25 cellular contexts compared by ENCODE assay signal in the genomic region with DNA sequence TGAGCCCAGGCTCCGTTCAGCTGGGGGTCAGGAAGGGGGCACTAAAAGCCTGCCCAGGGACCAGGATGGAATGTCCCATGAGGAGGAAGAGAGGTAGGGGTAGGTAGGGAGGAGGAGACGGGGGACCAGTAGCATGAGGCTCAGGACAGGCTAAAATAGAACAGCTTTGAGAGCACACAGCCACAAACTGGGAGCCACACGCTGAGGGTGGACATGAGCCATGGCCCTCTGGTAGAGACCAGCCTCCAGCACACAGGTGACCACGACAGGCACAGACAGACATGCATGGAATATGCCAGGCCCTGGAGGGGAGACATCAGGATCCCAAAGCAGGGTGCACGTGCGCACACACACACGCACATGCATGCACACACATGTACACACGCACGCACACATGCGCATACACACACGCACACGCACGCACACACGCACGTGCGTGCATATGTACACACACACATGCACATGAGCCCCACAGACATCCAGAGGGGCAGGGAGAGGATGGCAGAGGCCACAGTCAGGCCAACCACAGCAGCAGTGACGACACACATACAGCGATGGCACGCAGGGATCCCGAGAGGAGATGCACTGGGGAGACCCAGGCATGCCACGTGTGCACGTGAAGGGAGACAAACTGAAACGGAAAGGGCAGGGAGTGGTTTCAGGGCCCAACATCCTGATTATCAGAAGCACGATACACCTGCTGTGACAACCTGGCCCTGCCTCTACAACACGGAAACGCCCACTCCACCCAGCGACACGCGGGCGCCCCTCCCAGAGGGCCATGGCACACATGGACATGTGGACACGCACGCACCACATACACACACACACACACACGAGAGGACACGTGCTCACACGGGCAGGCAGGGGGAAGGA. TPM values are rescaled to one million over a fixed set of nuclear protein-coding genes. Genes with fewer than 3 reads are reported as not detected.
A peak's percentile ranks its signal among the peaks of the same experiment; 100 is the strongest.
DNase-seq lines count a peak whose midpoint lies in the region; ATAC-seq and TF ChIP-seq lines count a peak whose summit lies in the region.
"Had no signal": no experiment of that assay in that cellular context is flagged by ENCODE, and none has a peak within 500 bp of the region (broad histone marks: within the 10 kb centered on the region; RNA-seq: fewer than 3 reads in every experiment).

No MANE protein-coding gene starts in this region.

- H3K36me3 ChIP-seq in heart left ventricle: no peaks in the 10 kb centered on the region
- no peaks in the 10 kb centered on the region for H3K36me3 ChIP-seq in transverse colon
- H3K36me3 ChIP-seq: ovary had no signal

- H3K27ac ChIP-seq in heart left ventricle (peak overlapping the region in 9 of 12 donors; percentile 34 to 84 (median 71)), right cardiac atrium (ENCODE audit: low read length) (peak overlapping the region; percentile 81), transverse colon (peak overlapping the region in 2 of 4 donors; percentile 60 to 73)
- H3K27ac ChIP-seq: coronary artery, ovary, testis had no signal

- CTCF ChIA-PET in activated CD4-positive, alpha-beta memory T cell treated with anti-CD3 and anti-CD28 coated beads, Interleukin-2, amount 10 ng/mL, durations not matched to agents 7 days and 5 days (lab: Charles Lee): no interaction called here

- H3K4me1 ChIP-seq in heart left ventricle: peaks cover 0 to 55% (median 17%) of the 10 kb centered on the region in 12 donors
- peaks cover 2% of the 10 kb centered on the region for H3K4me1 ChIP-seq in right cardiac atrium (ENCODE audit: control insufficient read depth, insufficient read depth, low read length)
- H3K4me1 ChIP-seq in transverse colon: peaks cover 0 to 30% (median 22%) of the 10 kb centered on the region in 4 donors

- no peak overlapping the region for H3K4me3 ChIP-seq in heart left ventricle
- no peak overlapping the region for H3K4me3 ChIP-seq in right cardiac atrium (ENCODE audit: low read length)
- no peak overlapping the region for H3K4me3 ChIP-seq in transverse colon
- H3K4me3 ChIP-seq: body of pancreas, coronary artery, lung, ovary, testis had no signal

- no peak overlapping the region for H3K27ac Mint-ChIP-seq in activated CD4-positive, alpha-beta memory T cell treated with anti-CD3 and anti-CD28 coated beads, Interleukin-2, amount 10 ng/mL, durations not matched to agents 7 days and 5 days
- H3K27ac Mint-ChIP-seq: activated naive CD8-positive, alpha-beta T cell treated with anti-CD3 and anti-CD28 coated beads, Interleukin-2, amount 10 ng/mL, durations not matched to agents 7 days and 5 days; activated T-helper 17 cell treated with anti-CD3 and anti-CD28 coated beads, Interleukin-2, amount 50 U/mL, for 72 hours; CD4-positive, CD25-positive, alpha-beta regulatory T cell; immature natural killer cell; stimulated activated effector memory CD8-positive, alpha-beta T cell treated with anti-CD3 and anti-CD28 coated beads, Interleukin-12 subunit alpha, Interleukin-12 subunit beta, amount 100 ng/mL, for 72 hours had no signal

- no peaks in the 10 kb centered on the region for H3K36me3 Mint-ChIP-seq in activated CD4-positive, alpha-beta memory T cell treated with anti-CD3 and anti-CD28 coated beads, Interleukin-2, amount 10 ng/mL, durations not matched to agents 7 days and 5 days (ENCODE audit: low read depth)
- H3K36me3 Mint-ChIP-seq: activated naive CD8-positive, alpha-beta T cell treated with anti-CD3 and anti-CD28 coated beads, Interleukin-2, amount 10 ng/mL, durations not matched to agents 7 days and 5 days; CD4-positive, CD25-positive, alpha-beta regulatory T cell; immature natural killer cell; stimulated activated effector memory CD8-positive, alpha-beta T cell treated with anti-CD3 and anti-CD28 coated beads, Interleukin-12 subunit alpha, Interleukin-12 subunit beta, amount 100 ng/mL, for 72 hours had no signal

- POLR2A ChIA-PET in activated CD4-positive, alpha-beta memory T cell treated with anti-CD3 and anti-CD28 coated beads, Interleukin-2, amount 10 ng/mL, durations not matched to agents 7 days and 5 days (lab: Charles Lee): no interaction called here

- H3K27me3 Mint-ChIP-seq in activated CD4-positive, alpha-beta memory T cell treated with anti-CD3 and anti-CD28 coated beads, Interleukin-2, amount 10 ng/mL, durations not matched to agents 7 days and 5 days: peaks cover 3% of the 10 kb centered on the region

- ATAC-seq in heart left ventricle: peak in 2 of 4 donors; percentile 2 to 3
- no peak for ATAC-seq in Right ventricle myocardium inferior
- no peak for ATAC-seq in right cardiac atrium
- ATAC-seq: activated T-helper 17 cell treated with anti-CD3 and anti-CD28 coated beads, Interleukin-2, amount 50 U/mL, for 72 hours; stimulated activated effector memory CD8-positive, alpha-beta T cell treated with anti-CD3 and anti-CD28 coated beads, Interleukin-12 subunit alpha, Interleukin-12 subunit beta, amount 100 ng/mL, for 72 hours had no signal

- intact Hi-C loops in heart left ventricle (cut with DNase I) (loop anchor here in 5 of 10 donors (2.0 to 10.0 kb wide), 4 partner anchors 43 to 101 kb away; no protein-coding TSS in a partner anchor), Right ventricle myocardium inferior (cut with DNase I) (loop anchor here (2.0 kb wide), 1 partner anchor 15 kb away; no protein-coding TSS in a partner anchor), right cardiac atrium (cut with DNase I) (loop anchor here in 1 of 4 donors (5.0 kb wide), 1 partner anchor 93 kb away; no protein-coding TSS in a partner anchor), transverse colon (cut with DNase I; ENCODE audit: low total_unique reads) (loop anchor here (10.0 kb wide), 1 partner anchor 91 kb away; no protein-coding TSS in a partner anchor)

- H3K9me3 ChIP-seq in heart left ventricle (no peaks in the 10 kb centered on the region), right cardiac atrium (ENCODE audit: control insufficient read depth, low read length) (no peaks in the 10 kb centered on the region), transverse colon (no peaks in the 10 kb centered on the region)
- H3K9me3 ChIP-seq: body of pancreas, ovary, testis had no signal

- no peaks in the 10 kb centered on the region for H3K9me3 Mint-ChIP-seq in activated CD4-positive, alpha-beta memory T cell treated with anti-CD3 and anti-CD28 coated beads, Interleukin-2, amount 10 ng/mL, durations not matched to agents 7 days and 5 days
- H3K9me3 Mint-ChIP-seq: activated naive CD8-positive, alpha-beta T cell treated with anti-CD3 and anti-CD28 coated beads, Interleukin-2, amount 10 ng/mL, durations not matched to agents 7 days and 5 days; activated T-helper 17 cell treated with anti-CD3 and anti-CD28 coated beads, Interleukin-2, amount 50 U/mL, for 72 hours; immature natural killer cell; stimulated activated effector memory CD8-positive, alpha-beta T cell treated with anti-CD3 and anti-CD28 coated beads, Interleukin-12 subunit alpha, Interleukin-12 subunit beta, amount 100 ng/mL, for 72 hours had no signal

- WGBS in heart left ventricle, 4 donors: 65 to 75% (median 69%) methylated on average over 35 of the region's 35 CpGs
- 72% methylated on average over 35 of the region's 35 CpGs for WGBS in right cardiac atrium
- 57% methylated on average over 33 of the region's 35 CpGs; no CpG with 5 or more reads in 1 of the 2 donors for WGBS in transverse colon (ENCODE audit: low coverage in 1 of 2), 2 donors

- no peak for DNase-seq in heart left ventricle
- DNase-seq in Right ventricle myocardium inferior (ENCODE audit: missing footprints): no peak
- peak; percentile 80 for DNase-seq in RPMI8226
- peak in 1 of 3 donors; percentile 48 for DNase-seq in right cardiac atrium
- DNase-seq in transverse colon: peak; percentile 64
- no peak for DNase-seq in NCI-H1092 (lab: John Stamatoyannopoulos, UW)
- DNase-seq in activated CD4-positive, alpha-beta memory T cell treated with anti-CD3 and anti-CD28 coated beads, Interleukin-2, amount 10 ng/mL, durations not matched to agents 7 days and 5 days: no peak
- no peak for DNase-seq in mucosa of gallbladder (ENCODE audit: low spot score)
- DNase-seq: activated CD4-positive, alpha-beta T cell treated with anti-CD3 and anti-CD28 coated beads for 48 hours; activated naive CD8-positive, alpha-beta T cell treated with anti-CD3 and anti-CD28 coated beads, Interleukin-2, amount 10 ng/mL, durations not matched to agents 7 days and 5 days; CD4-positive, CD25-positive, alpha-beta regulatory T cell; DMS 273 treated with DMSO at 0.1 percent for 48 hours; head of caudate nucleus; immature natural killer cell; NCI-H1694 treated with DMSO at 0.1 percent for 48 hours; NCI-H524; ovary; SIG-M5; testis had no signal

- TF ChIP-seq EP300 in transverse colon (IDR thresholded peaks at IDR 0.05; ENCODE audit: low read depth): no peak

- TF ChIP-seq POLR2A in heart left ventricle (IDR thresholded peaks at IDR 0.05): no peak
- TF ChIP-seq POLR2A in transverse colon (IDR thresholded peaks at IDR 0.05): no peak

- TF ChIP-seq CTCF in heart left ventricle (IDR thresholded peaks at IDR 0.05) (no peak), transverse colon (IDR thresholded peaks at IDR 0.05) (no peak)

- H3K4me3 Mint-ChIP-seq in activated CD4-positive, alpha-beta memory T cell treated with anti-CD3 and anti-CD28 coated beads, Interleukin-2, amount 10 ng/mL, durations not matched to agents 7 days and 5 days: no peak overlapping the region
- H3K4me3 Mint-ChIP-seq: activated naive CD8-positive, alpha-beta T cell treated with anti-CD3 and anti-CD28 coated beads, Interleukin-2, amount 10 ng/mL, durations not matched to agents 7 days and 5 days; activated T-helper 17 cell treated with anti-CD3 and anti-CD28 coated beads, Interleukin-2, amount 50 U/mL, for 72 hours; CD4-positive, CD25-positive, alpha-beta regulatory T cell; stimulated activated effector memory CD8-positive, alpha-beta T cell treated with anti-CD3 and anti-CD28 coated beads, Interleukin-12 subunit alpha, Interleukin-12 subunit beta, amount 100 ng/mL, for 72 hours had no signal

- no peaks in the 10 kb centered on the region for H3K4me1 Mint-ChIP-seq in activated CD4-positive, alpha-beta memory T cell treated with anti-CD3 and anti-CD28 coated beads, Interleukin-2, amount 10 ng/mL, durations not matched to agents 7 days and 5 days
- H3K4me1 Mint-ChIP-seq: CD4-positive, CD25-positive, alpha-beta regulatory T cell; immature natural killer cell had no signal

- H3K27me3 ChIP-seq in heart left ventricle (no peaks in the 10 kb centered on the region), right cardiac atrium (ENCODE audit: control insufficient read depth, insufficient read depth) (no peaks in the 10 kb centered on the region), transverse colon (no peaks in the 10 kb centered on the region)
- H3K27me3 ChIP-seq: body of pancreas, ovary, testis had no signal

- in situ Hi-C loops in transverse colon (cut with MboI; ENCODE audit: low pct_ligation_motif_present in 1 of 4, low pct_unique_long_range_greater_than_20kb in 1 of 4, low sequenced_read_pairs in 3 of 4): no loop called here

RNA-seq across cellular contexts. Expression of a gene that starts 25.7 kb away (rescaled TPM):
- total RNA-seq in heart left ventricle (1 to 10 TPM in 5 of 9 donors, under 1 TPM in 4; 0.15 to 4.2 (median 1.1) TPM), Right ventricle myocardium inferior (0.60 TPM), right cardiac atrium (under 1 TPM; 0.09 to 0.86 (median 0.68) TPM), transverse colon (1 to 10 TPM in 1 of 4 donors, under 1 TPM in 2, not detected in 1; 0.32 to 1.1 (median 0.60) TPM), mucosa of gallbladder (0.46 TPM)
- polyA plus RNA-seq in heart left ventricle (1 to 10 TPM in 1 of 2 donors, under 1 TPM in 1; 0.76 to 1.3 TPM), right cardiac atrium (0.57 TPM)
- under 1 TPM in 1 of 2 experiments, not detected in 1; 0.13 TPM for total RNA-seq in activated CD4-positive, alpha-beta memory T cell treated with anti-CD3 and anti-CD28 coated beads, Interleukin-2, amount 10 ng/mL, durations not matched to agents 7 days and 5 days
- total RNA-seq: activated naive CD8-positive, alpha-beta T cell treated with anti-CD3 and anti-CD28 coated beads, Interleukin-2, amount 10 ng/mL, durations not matched to agents 7 days and 5 days; activated T-helper 17 cell treated with anti-CD3 and anti-CD28 coated beads, Interleukin-2, amount 50 U/mL, for 72 hours; CD4-positive, CD25-positive, alpha-beta regulatory T cell; H4 had no signal
- polyA plus RNA-seq: CD4-positive, CD25-positive, alpha-beta regulatory T cell; immature natural killer cell had no signal

RNA-seq across cellular contexts. Expression of a gene that starts 46.6 kb away (rescaled TPM):
- total RNA-seq in heart left ventricle (10 to 100 TPM; 12.4 to 22.7 (median 17.4) TPM), Right ventricle myocardium inferior (28.2 TPM), right cardiac atrium (10 to 100 TPM; 17.4 to 48.3 (median 43.5) TPM), transverse colon (10 to 100 TPM in 3 of 4 donors, 1 to 10 TPM in 1; 6.8 to 26.2 (median 12.8) TPM), mucosa of gallbladder (1.5 TPM)
- polyA plus RNA-seq in heart left ventricle (10 to 100 TPM; 13.0 to 34.7 TPM), right cardiac atrium (36.2 TPM)
- not detected for total RNA-seq in activated CD4-positive, alpha-beta memory T cell treated with anti-CD3 and anti-CD28 coated beads, Interleukin-2, amount 10 ng/mL, durations not matched to agents 7 days and 5 days
- total RNA-seq: activated naive CD8-positive, alpha-beta T cell treated with anti-CD3 and anti-CD28 coated beads, Interleukin-2, amount 10 ng/mL, durations not matched to agents 7 days and 5 days had no signal
- polyA plus RNA-seq: CD4-positive, CD25-positive, alpha-beta regulatory T cell; immature natural killer cell had no signal

Comparison
In these comparisons a context has a peak if more than half of its experiments do, and no peak if none do; other contexts are left out.
1. DNase-seq: peak in RPMI8226 (single experiment) and transverse colon (single experiment); none in heart left ventricle (0 of 5), Right ventricle myocardium inferior (single experiment), NCI-H1092 (single experiment), activated CD4-positive, alpha-beta memory T cell treated with anti-CD3 and anti-CD28 coated beads, Interleukin-2, amount 10 ng/mL, durations not matched to agents 7 days and 5 days (single experiment) and mucosa of gallbladder (single experiment).